ENCODE assay signal across 15 cellular contexts in the genomic region with DNA sequence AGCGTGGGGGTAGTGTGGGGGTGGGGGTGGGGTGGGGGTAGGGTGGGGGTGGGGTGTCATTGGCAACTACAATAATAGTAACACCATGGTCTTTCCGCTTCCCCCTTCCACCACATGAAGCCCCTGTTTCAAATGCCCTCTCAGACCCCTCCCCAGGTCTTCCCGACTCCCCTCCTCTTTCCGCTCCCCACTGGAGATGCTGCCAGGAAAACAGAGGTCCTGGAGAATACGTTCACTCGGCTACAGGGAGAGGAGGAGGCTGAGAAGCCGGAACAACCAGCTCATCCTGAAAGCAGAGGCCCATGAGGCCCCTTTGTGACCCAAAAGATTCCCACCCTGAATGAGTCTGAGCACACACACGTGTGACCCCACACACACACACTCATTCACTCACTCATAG.
DNase-seq lines count a peak whose midpoint lies in the region; ATAC-seq, FAIRE-seq and TF ChIP-seq lines count a peak whose summit lies in the region.
"Had no signal": no experiment of that assay in that cellular context is flagged by ENCODE, and none has a peak within 500 bp of the region (broad histone marks: within the 10 kb centered on the region; RNA-seq: fewer than 3 reads in every experiment).

No MANE protein-coding gene starts in this region.

- ATAC-seq in A549 = no peak
- ATAC-seq in IMR-90 (ENCODE audit: low read depth) = no peak
- ATAC-seq in psoas muscle = no peak
- no peak for ATAC-seq in HG02798 (IDR thresholded peaks at IDR 0.05; ENCODE audit: poor library complexity, unreplicated experiment)
- ATAC-seq in GM21423 (IDR thresholded peaks at IDR 0.05; ENCODE audit: unreplicated experiment) = no peak

- no peak overlapping the region for H2AK9ac ChIP-seq in IMR-90 (replicated peaks; ENCODE audit: low read depth, low read length, poor library complexity)

- 57% methylated on average over 5 of the region's 8 CpGs for WGBS in A549 (ENCODE audit: missing lambda C conversion rate)
- 20% methylated on average over 1 of the region's 8 CpGs; no CpG with 5 or more reads in 1 of the 2 experiments for WGBS in IMR-90 (ENCODE audit: extremely low coverage in 2 of 2, insufficient read length in 1 of 2), 2 experiments
- 84% methylated on average over 6 of the region's 8 CpGs; no CpG with 5 or more reads in 1 of the 2 experiments for WGBS in H1 (ENCODE audit: extremely low coverage in 1 of 2, insufficient coverage in 1 of 2, insufficient read length in 1 of 2, insufficient replicate concordance in 2 of 2, low coverage in 1 of 2, low lambda C conversion rate in 2 of 2, missing lambda C conversion rate in 1 of 2), 2 experiments
- WGBS in psoas muscle, 3 donors = 57 to 72% (median 64%) methylated on average over 5 to 8 of the region's 8 CpGs

- in situ Hi-C loops in IMR-90 (cut with MboI; ENCODE audit: low sequenced_read_pairs) = no loop called here

- no TSS peak for BruUV-seq in IMR-90 (replicated peaks; lab: Mats Ljungman, UMichigan)

- H3K4me2 ChIP-seq in A549 = peak overlapping the region; percentile 23; the same call in 1 of the 3 replicates
- H3K4me2 ChIP-seq in IMR-90 (ENCODE audit: low read depth, low read length) = no peak overlapping the region
- H3K4me2 ChIP-seq in H1 (ENCODE audit: insufficient read depth in 1 of 2, low read depth in 2 of 2, low read length in 2 of 2) = no peak overlapping the region

- H3K9me3 ChIP-seq in A549 = no peaks in the 10 kb centered on the region
- H3K9me3 ChIP-seq in IMR-90 (ENCODE audit: control insufficient read depth, insufficient read depth, low read length) = no peaks in the 10 kb centered on the region
- H3K9me3 ChIP-seq in H1 (ENCODE audit: insufficient read depth in 2 of 2, low read depth in 1 of 2, low read length in 1 of 2) = no peaks in the 10 kb centered on the region
- H3K9me3 ChIP-seq in psoas muscle = no peaks in the 10 kb centered on the region
- H3K9me3 ChIP-seq: HAP-1 had no signal

- H3K23ac ChIP-seq in IMR-90 (ENCODE audit: low read depth, low read length) (no peak overlapping the region), H1 (ENCODE audit: insufficient read length) (no peak overlapping the region)

- dilution Hi-C loops in IMR-90 (cut with HindIII; ENCODE audit: low sequenced_read_pairs, unreplicated experiment) = no loop called here

- H2BK120ac ChIP-seq in IMR-90 (ENCODE audit: low read depth, low read length) = no peak overlapping the region
- no peak overlapping the region for H2BK120ac ChIP-seq in H1 (replicated peaks; ENCODE audit: low read depth, low read length)

- H3K9me1 ChIP-seq in IMR-90 (ENCODE audit: insufficient read depth, low read length) = no peaks in the 10 kb centered on the region

- H4K91ac ChIP-seq in IMR-90 (ENCODE audit: insufficient read depth, low read depth, low read length) (no peak overlapping the region), H1 (replicated peaks; ENCODE audit: insufficient read length, low read length) (no peak overlapping the region)

- H3K4me1 ChIP-seq in A549 = peaks cover 15% of the 10 kb centered on the region
- H3K4me1 ChIP-seq in IMR-90 (ENCODE audit: control insufficient read depth, insufficient read depth, low read length) = peaks cover 10% of the 10 kb centered on the region; the same call in 1 of the 2 replicates
- H3K4me1 ChIP-seq in H1 (replicated peaks in 1 of 4; ENCODE audit: control insufficient read depth in 3 of 4, insufficient read depth in 4 of 4, low read length in 3 of 4) = peaks cover 0 to 19% (median 8%) of the 10 kb centered on the region in 4 experiments; a peak in 5 of 7 replicates
- peaks cover 42% of the 10 kb centered on the region for H3K4me1 ChIP-seq in psoas muscle
- H3K4me1 ChIP-seq: foreskin keratinocyte, HAP-1 had no signal

- H2BK12ac ChIP-seq in H1 (ENCODE audit: low read depth, low read length) = no peak overlapping the region

- no peak overlapping the region for H4K8ac ChIP-seq in IMR-90 (ENCODE audit: low read depth in 2 of 2, low read length in 2 of 2)
- H4K8ac ChIP-seq in H1 (ENCODE audit: extremely low read depth, insufficient read depth, low read length) = 0 out of 2 replicates have a peak overlapping the region, but pooled peaks have one; percentile 3

- H3K27me3 ChIP-seq in IMR-90 (ENCODE audit: control insufficient read depth, insufficient read depth, low read length) (peaks cover 9% of the 10 kb centered on the region; the same call in 1 of the 2 replicates), H1 (replicated peaks in 1 of 4; ENCODE audit: control insufficient read depth in 3 of 4, extremely low read depth in 1 of 4, insufficient read depth in 3 of 4, low read length in 3 of 4) (no peaks in the 10 kb centered on the region; a peak in 1 of 7 replicates), psoas muscle (ENCODE audit: insufficient read depth in 3 of 3, low read length in 2 of 3) (no peaks in the 10 kb centered on the region)

- H3K23me2 ChIP-seq in H1 (ENCODE audit: low read depth, low read length) = no peaks in the 10 kb centered on the region

- no peak for TF ChIP-seq EP300 in A549 (IDR thresholded peaks at IDR 0.05)
- no peak for TF ChIP-seq EP300 in H1 (IDR thresholded peaks at IDR 0.05; ENCODE audit: borderline replicate concordance in 1 of 2, low read depth in 2 of 2, low read length in 2 of 2)

- H2BK15ac ChIP-seq in IMR-90 (ENCODE audit: low read depth, low read length) (no peak overlapping the region), H1 (ENCODE audit: low read length) (no peak overlapping the region)

- H2AFZ ChIP-seq in IMR-90 (replicated peaks; ENCODE audit: low read length, poor library complexity) = peak overlapping the region; percentile 21
- H2AFZ ChIP-seq in H1 (ENCODE audit: low read length) = no peak overlapping the region

- FAIRE-seq in A549 (lab: Jason Lieb, UNC) (no peak), H1 (lab: Jason Lieb, UNC) (no peak)
- FAIRE-seq: small intestine had no signal

- POLR2A ChIA-PET in A549 (lab: Yijun Ruan, JAX) = no interaction called here
- POLR2A ChIA-PET in IMR-90 (lab: Charles Lee; ENCODE audit: unreplicated experiment) = no interaction called here
- POLR2A ChIA-PET in H1 (lab: Charles Lee; ENCODE audit: partially characterized antibody) = no interaction called here

- H3K4me3 ChIP-seq in A549 (no peak overlapping the region), IMR-90 (ENCODE audit: insufficient read depth, low read depth, low read length) (no peak overlapping the region), H1 (ENCODE audit: extremely low read depth in 1 of 4, insufficient read depth in 2 of 4, low read depth in 3 of 4, low read length in 4 of 4) (no peak overlapping the region), psoas muscle (no peak overlapping the region)
- H3K4me3 ChIP-seq: dorsolateral prefrontal cortex, HAP-1 had no signal

- no peak overlapping the region for H3K14ac ChIP-seq in IMR-90 (replicated peaks; ENCODE audit: low read depth, low read length)
- H3K14ac ChIP-seq in H1 (ENCODE audit: insufficient read length) = no peak overlapping the region

- no peak for TF ChIP-seq POLR2A in A549 (IDR thresholded peaks at IDR 0.05; ENCODE audit: low read length)
- no peak for TF ChIP-seq POLR2A in IMR-90 (IDR thresholded peaks at IDR 0.05; ENCODE audit: low read depth, low read length)
- TF ChIP-seq POLR2A in H1 (IDR thresholded peaks at IDR 0.05; ENCODE audit: control extremely low read depth in 1 of 2, low read depth in 2 of 2, low read length in 2 of 2) = no peak

- no peak overlapping the region for H2BK5ac ChIP-seq in IMR-90 (ENCODE audit: low read depth, low read length, poor library complexity, severe bottlenecking)
- no peak overlapping the region for H2BK5ac ChIP-seq in H1 (ENCODE audit: low read depth, low read length)

- no peak overlapping the region for H3K4ac ChIP-seq in IMR-90 (ENCODE audit: low read depth, low read length)
- H3K4ac ChIP-seq in H1 (replicated peaks; ENCODE audit: insufficient read length, low read depth, low read length) = no peak overlapping the region

- H3K18ac ChIP-seq in IMR-90 (ENCODE audit: low read depth, low read length) (no peak overlapping the region), H1 (ENCODE audit: extremely low read depth, low read length) (peak overlapping the region; percentile 71)

- no peak overlapping the region for H2AK5ac ChIP-seq in IMR-90 (ENCODE audit: low read depth, low read length)
- H2AK5ac ChIP-seq in H1 (ENCODE audit: low read depth, low read length) = 0 out of 2 replicates have a peak overlapping the region, but pooled peaks have one; percentile 82

- H3K79me1 ChIP-seq in IMR-90 (ENCODE audit: low read depth in 1 of 2, low read length in 2 of 2) (no peaks in the 10 kb centered on the region), H1 (ENCODE audit: low read depth, low read length) (no peaks in the 10 kb centered on the region)

- H3K79me2 ChIP-seq in H1 (ENCODE audit: control insufficient read depth in 1 of 2, insufficient read depth in 2 of 2, low read length in 2 of 2) = no peaks in the 10 kb centered on the region

- CTCF ChIA-PET in A549 (lab: Yijun Ruan, JAX) (no interaction called here), IMR-90 (lab: Yijun Ruan, JAX) (no interaction called here), H1 (lab: Charles Lee; ENCODE audit: partially characterized antibody) (interaction anchor here (0.7 to 2.2 kb wide), 6 partner anchors 10 to 32 kb away, joined by 3 to 8 read pairs (median 4); no protein-coding TSS in a partner anchor)

- TF ChIP-seq RAD21 in A549 (conservative IDR thresholded peaks at IDR 0.05 in 1 of 2, IDR thresholded peaks at IDR 0.05 in 1 of 2) (no peak), IMR-90 (IDR thresholded peaks at IDR 0.05; ENCODE audit: low read length) (no peak), H1 (IDR thresholded peaks at IDR 0.05 in 1 of 2, conservative IDR thresholded peaks at IDR 0.05 in 1 of 2; ENCODE audit: low read depth in 2 of 2, low read length in 2 of 2) (no peak)

- no peak overlapping the region for H3K56ac ChIP-seq in IMR-90 (ENCODE audit: extremely low read depth, insufficient read depth, low read length)
- H3K56ac ChIP-seq in H1 (replicated peaks; ENCODE audit: insufficient read length, low read depth, low read length) = no peak overlapping the region

- TF ChIP-seq CTCF in A549 (IDR thresholded peaks at IDR 0.05) (no peak), IMR-90 (conservative IDR thresholded peaks at IDR 0.05; ENCODE audit: low read depth, low read length) (no peak), H1 (IDR thresholded peaks at IDR 0.05; ENCODE audit: control extremely low read depth in 1 of 3, insufficient read depth in 1 of 3, low read depth in 1 of 3, low read length in 3 of 3) (no peak), psoas muscle (IDR thresholded peaks at IDR 0.05) (no peak)

- H3K27ac ChIP-seq in A549 (peak overlapping the region; percentile 30 to 65; a peak in 2 of 6 replicates), IMR-90 (ENCODE audit: insufficient read depth, low read length) (no peak overlapping the region), H1 (ENCODE audit: low read depth, low read length) (no peak overlapping the region), psoas muscle (peak overlapping the region; percentile 85)
- H3K27ac ChIP-seq: foreskin keratinocyte had no signal

- no peaks in the 10 kb centered on the region for H4K20me1 ChIP-seq in IMR-90 (ENCODE audit: insufficient read depth, low read length)
- no peaks in the 10 kb centered on the region for H4K20me1 ChIP-seq in H1 (replicated peaks in 1 of 2; ENCODE audit: control insufficient read depth in 1 of 2, insufficient read depth in 2 of 2, low read length in 2 of 2)

- H2BK20ac ChIP-seq in IMR-90 (ENCODE audit: low read depth, low read length) (no peak overlapping the region), H1 (ENCODE audit: low read length) (peak overlapping the region; percentile 93; the same call in 1 of the 2 replicates)

- no peaks in the 10 kb centered on the region for H3K36me3 ChIP-seq in IMR-90 (ENCODE audit: control insufficient read depth, insufficient read depth, low read length)
- no peaks in the 10 kb centered on the region for H3K36me3 ChIP-seq in H1 (ENCODE audit: control insufficient read depth in 2 of 4, insufficient read depth in 4 of 4, low read length in 3 of 4)
- no peaks in the 10 kb centered on the region for H3K36me3 ChIP-seq in psoas muscle (ENCODE audit: insufficient read depth in 1 of 2, low read depth in 1 of 2)
- H3K36me3 ChIP-seq: HAP-1 had no signal

- H3K9ac ChIP-seq in IMR-90 (ENCODE audit: low read depth, low read length) = no peak overlapping the region
- no peak overlapping the region for H3K9ac ChIP-seq in H1 (replicated peaks in 1 of 4; ENCODE audit: extremely low read depth in 1 of 4, low read depth in 3 of 4, low read length in 3 of 4)

- intact Hi-C loops in IMR-90 (cut with micrococcal nuclease) (no loop called here), psoas muscle (cut with DNase I) (loop anchor here in 1 of 2 donors (10.0 kb wide), 1 partner anchor 271 kb away; no protein-coding TSS in a partner anchor)

- H4K5ac ChIP-seq in IMR-90 (ENCODE audit: low read depth, low read length) = no peak overlapping the region
- no peak overlapping the region for H4K5ac ChIP-seq in H1 (ENCODE audit: insufficient read length, low read depth, low read length)

- DNase-seq in A549 (ENCODE audit: low read depth in 1 of 2, low spot score in 1 of 2) (no peak), IMR-90 (no peak), H1 (ENCODE audit: low read depth in 1 of 2, low spot score in 2 of 2) (no peak), psoas muscle (no peak), nucleus accumbens (lab: John Stamatoyannopoulos, UW) (no peak), UCSD-AML1 (lab: John Stamatoyannopoulos, UW; ENCODE audit: unreplicated experiment) (no peak)
- DNase-seq: amniotic stem cell, foreskin keratinocyte, NCI-H526 treated with DMSO at 0.1 percent for 48 hours, SIG-M5, small intestine had no signal

Comparison
In these comparisons a context has a peak if more than half of its experiments do, and no peak if none do; other contexts are left out.
1. H3K27ac ChIP-seq: peak in A549 (2 of 2) and psoas muscle (single experiment); none in IMR-90 (single experiment) and H1 (single experiment).